In the genomic region with DNA sequence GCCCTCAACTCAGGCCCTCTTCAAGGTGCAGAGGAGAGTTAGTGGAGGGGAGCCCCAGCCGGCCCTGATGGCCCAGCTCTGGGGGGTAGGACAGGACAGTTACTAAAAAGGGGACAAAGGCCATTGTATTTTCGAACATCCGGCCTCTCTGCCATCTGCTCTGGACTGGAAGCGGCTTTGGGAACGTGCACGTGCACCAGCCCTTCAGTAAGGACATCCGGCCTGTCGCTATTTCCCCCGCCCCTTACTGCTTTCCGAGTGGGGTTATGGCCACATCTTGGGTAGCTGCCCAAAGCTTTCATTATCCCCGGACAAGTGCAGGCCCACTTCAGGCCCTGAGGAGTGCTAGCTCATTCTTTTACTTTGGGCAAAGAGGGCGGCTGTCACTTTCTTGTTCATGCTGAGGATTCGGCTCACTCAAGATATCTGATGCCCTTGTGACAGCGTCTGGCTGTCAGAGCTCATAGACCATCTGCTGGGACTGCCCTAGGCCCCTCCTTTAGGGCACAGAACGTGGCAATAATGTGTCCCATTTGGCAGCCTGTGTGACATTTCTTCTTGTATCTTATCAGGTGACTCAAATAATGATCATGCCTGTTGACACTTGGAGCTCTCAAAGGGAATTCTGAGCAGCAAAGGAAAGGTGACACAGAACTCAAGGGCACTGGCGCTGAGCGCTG, we compare ENCODE assay signal across 1 cellular context.
TF ChIP-seq lines count a peak whose summit lies in the region.

No MANE protein-coding gene starts in this region.

TF ChIP-seq in HCT116, 20 proteins besides CTCF, POLR2A, EP300 and RAD21:
- TF ChIP-seq SRF (IDR thresholded peaks at IDR 0.05; ENCODE audit: low read depth): no peak
- no peak for TF ChIP-seq CEBPB (IDR thresholded peaks at IDR 0.05; ENCODE audit: low read depth)
- no peak for TF ChIP-seq TCF7L2 (IDR thresholded peaks at IDR 0.05; ENCODE audit: borderline replicate concordance, extremely low read depth, insufficient read depth, insufficient read length)
- TF ChIP-seq EGR1 (IDR thresholded peaks at IDR 0.05; ENCODE audit: low read depth): no peak
- no peak for TF ChIP-seq YY1 (IDR thresholded peaks at IDR 0.05; ENCODE audit: extremely low read depth, insufficient replicate concordance, low read depth, low read length)
- no peak for TF ChIP-seq EZH2 (IDR thresholded peaks at IDR 0.05)
- TF ChIP-seq, protein P1, sequence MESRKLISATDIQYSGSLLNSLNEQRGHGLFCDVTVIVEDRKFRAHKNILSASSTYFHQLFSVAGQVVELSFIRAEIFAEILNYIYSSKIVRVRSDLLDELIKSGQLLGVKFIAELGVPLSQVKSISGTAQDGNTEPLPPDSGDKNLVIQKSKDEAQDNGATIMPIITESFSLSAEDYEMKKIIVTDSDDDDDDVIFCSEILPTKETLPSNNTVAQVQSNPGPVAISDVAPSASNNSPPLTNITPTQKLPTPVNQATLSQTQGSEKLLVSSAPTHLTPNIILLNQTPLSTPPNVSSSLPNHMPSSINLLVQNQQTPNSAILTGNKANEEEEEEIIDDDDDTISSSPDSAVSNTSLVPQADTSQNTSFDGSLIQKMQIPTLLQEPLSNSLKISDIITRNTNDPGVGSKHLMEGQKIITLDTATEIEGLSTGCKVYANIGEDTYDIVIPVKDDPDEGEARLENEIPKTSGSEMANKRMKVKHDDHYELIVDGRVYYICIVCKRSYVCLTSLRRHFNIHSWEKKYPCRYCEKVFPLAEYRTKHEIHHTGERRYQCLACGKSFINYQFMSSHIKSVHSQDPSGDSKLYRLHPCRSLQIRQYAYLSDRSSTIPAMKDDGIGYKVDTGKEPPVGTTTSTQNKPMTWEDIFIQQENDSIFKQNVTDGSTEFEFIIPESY (IDR thresholded peaks at IDR 0.05; ENCODE audit: extremely low read depth, insufficient replicate concordance, low read length): no peak
- TF ChIP-seq FOSL1 (IDR thresholded peaks at IDR 0.05; ENCODE audit: low read depth): no peak
- no peak for TF ChIP-seq ELF1 (IDR thresholded peaks at IDR 0.05; ENCODE audit: borderline replicate concordance, low read depth)
- TF ChIP-seq, protein P2, sequence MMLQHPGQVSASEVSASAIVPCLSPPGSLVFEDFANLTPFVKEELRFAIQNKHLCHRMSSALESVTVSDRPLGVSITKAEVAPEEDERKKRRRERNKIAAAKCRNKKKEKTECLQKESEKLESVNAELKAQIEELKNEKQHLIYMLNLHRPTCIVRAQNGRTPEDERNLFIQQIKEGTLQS (IDR thresholded peaks at IDR 0.05): no peak
- no peak for TF ChIP-seq ZFX (IDR thresholded peaks at IDR 0.05)
